13 cellular contexts compared by ENCODE assay signal in genomic region chr1:201536542-201536941, GRCh38. TPM values are rescaled to one million over a fixed set of nuclear protein-coding genes. Genes with fewer than 3 reads are reported as not detected.
DNase-seq lines count a peak whose midpoint lies in the region; ATAC-seq and TF ChIP-seq lines count a peak whose summit lies in the region.
"Had no signal": no experiment of that assay in that cellular context is flagged by ENCODE, and none has a peak within 500 bp of the region (broad histone marks: within the 10 kb centered on the region; RNA-seq: fewer than 3 reads in every experiment).

No MANE protein-coding gene starts in this region.

- H2AFZ ChIP-seq in PC-3 (ENCODE audit: low read length): no peak overlapping the region

- ATAC-seq in PC-3 (peak; percentile 39), GM21526 (IDR thresholded peaks at IDR 0.05; ENCODE audit: low FRiP score, unreplicated experiment) (no peak), GM19467 (IDR thresholded peaks at IDR 0.05; ENCODE audit: unreplicated experiment) (no peak), HG02571 (IDR thresholded peaks at IDR 0.05; ENCODE audit: unreplicated experiment) (no peak)
- ATAC-seq: T-cell had no signal

- no peak for TF ChIP-seq POLR2A in esophagus squamous epithelium (IDR thresholded peaks at IDR 0.05)

- H3K27ac ChIP-seq in PC-3 (ENCODE audit: low read length): no peak overlapping the region
- H3K27ac ChIP-seq in esophagus squamous epithelium: peak overlapping the region; percentile 58 to 96 (median 85)
- H3K27ac ChIP-seq: testis had no signal

- TF ChIP-seq CTCF in AG09309 (IDR thresholded peaks at IDR 0.05; ENCODE audit: control insufficient read depth, insufficient read depth, low read depth, low read length, missing control alignments) (no peak), PC-3 (conservative IDR thresholded peaks at IDR 0.05; ENCODE audit: low read depth, low read length) (no peak), esophagus squamous epithelium (IDR thresholded peaks at IDR 0.05) (no peak), osteocyte (IDR thresholded peaks at IDR 0.05) (no peak)

- H3K4me3 ChIP-seq in AG09309 (ENCODE audit: control insufficient read depth, low read depth, low read length) (peak overlapping the region; percentile 18), PC-3 (ENCODE audit: low read length) (peak overlapping the region; percentile 44; the same call in 1 of the 2 replicates), esophagus squamous epithelium (no peak overlapping the region)
- H3K4me3 ChIP-seq: testis had no signal

- no peak overlapping the region for H3K9ac ChIP-seq in PC-3 (ENCODE audit: low read length)

- POLR2A ChIA-PET in PC-3 (lab: Charles Lee; ENCODE audit: unreplicated experiment): no interaction called here

- peak overlapping the region; percentile 66 for H3K4me2 ChIP-seq in PC-3 (ENCODE audit: low read length)

- H3K36me3 ChIP-seq in PC-3 (ENCODE audit: low read depth, low read length) (no peaks in the 10 kb centered on the region), esophagus squamous epithelium (no peaks in the 10 kb centered on the region)

- intact Hi-C loops in PC-3 (cut with micrococcal nuclease) (no loop called here), esophagus squamous epithelium (cut with DNase I) (no loop called here)

- H4K20me1 ChIP-seq in PC-3 (ENCODE audit: low read length): no peaks in the 10 kb centered on the region

- peak; percentile 79 for DNase-seq in AG09309 (ENCODE audit: low read depth)
- DNase-seq in PC-3: peak; percentile 74
- DNase-seq in esophagus squamous epithelium (lab: John Stamatoyannopoulos, UW): no peak
- no peak for DNase-seq in osteocyte (ENCODE audit: extremely low spot score, unreplicated experiment)
- DNase-seq in stimulated activated CD4-positive, alpha-beta T cell treated with anti-CD3 and anti-CD28 coated beads, Interleukin-4, amount 100 ng/mL, for 24 hours: no peak
- DNase-seq: activated effector memory CD4-positive, alpha-beta T cell treated with Interleukin-2 at 50 U/mL for 16 hours; Caco-2; NCI-H1417; T-cell; testis had no signal

- H3K9me2 ChIP-seq in PC-3 (replicated peaks; ENCODE audit: low read length): no peaks in the 10 kb centered on the region

- no peaks in the 10 kb centered on the region for H3K9me3 ChIP-seq in PC-3 (ENCODE audit: low read length)
- no peaks in the 10 kb centered on the region for H3K9me3 ChIP-seq in esophagus squamous epithelium
- H3K9me3 ChIP-seq: Caco-2, testis had no signal

- 35 to 37% methylated on average over 4 of the region's 4 CpGs for WGBS in esophagus squamous epithelium, 2 donors

- peaks cover 63% of the 10 kb centered on the region for H3K4me1 Mint-ChIP-seq in osteocyte (ENCODE audit: unreplicated experiment)

- H3F3A ChIP-seq in PC-3 (ENCODE audit: low read length, unreplicated experiment): no peaks in the 10 kb centered on the region

- H3K4me1 ChIP-seq in PC-3 (ENCODE audit: insufficient read depth, low read length): peaks cover 31% of the 10 kb centered on the region
- H3K4me1 ChIP-seq in esophagus squamous epithelium: peaks cover 42 to 80% (median 62%) of the 10 kb centered on the region in 3 donors

- peak overlapping the region; percentile 44 for H3K4me3 Mint-ChIP-seq in osteocyte (ENCODE audit: unreplicated experiment)
- H3K4me3 Mint-ChIP-seq: T-cell had no signal

- CTCF ChIA-PET in PC-3 (lab: Charles Lee): no interaction called here

- H3K9me3 Mint-ChIP-seq in osteocyte (ENCODE audit: unreplicated experiment): no peaks in the 10 kb centered on the region
- H3K9me3 Mint-ChIP-seq: T-cell had no signal

- H3K27me3 Mint-ChIP-seq in osteocyte (ENCODE audit: unreplicated experiment): no peaks in the 10 kb centered on the region

- no TSS peak for BruUV-seq in PC-3 (replicated peaks; lab: Mats Ljungman, UMichigan)

- H3K36me3 Mint-ChIP-seq in osteocyte (ENCODE audit: unreplicated experiment): no peaks in the 10 kb centered on the region

- H3K27me3 ChIP-seq in PC-3 (ENCODE audit: low read length) (no peaks in the 10 kb centered on the region), esophagus squamous epithelium (peaks cover 0 to 51% (median 6%) of the 10 kb centered on the region in 4 donors)
- H3K27me3 ChIP-seq: testis had no signal

- H3K79me2 ChIP-seq in PC-3 (ENCODE audit: low read length): no peaks in the 10 kb centered on the region

- H3K27ac Mint-ChIP-seq in osteocyte (ENCODE audit: unreplicated experiment): peak overlapping the region; percentile 92
- H3K27ac Mint-ChIP-seq: T-cell had no signal

RNA-seq across cellular contexts. Expression of gene NAV1, which starts 2.4 kb away (rescaled TPM):
- total RNA-seq in PC-3 (2014; rRNA removed) (2.6 and 6.5 TPM in 2 replicates), esophagus squamous epithelium (10 to 100 TPM; 18.1 to 25.5 (median 21.0) TPM), osteocyte (286 and 288 TPM in 2 replicates)

RNA-seq across cellular contexts. Expression of gene CSRP1, which starts 29.6 kb away (rescaled TPM):
- total RNA-seq in PC-3 (2014; rRNA removed) (147 and 189 TPM in 2 replicates), esophagus squamous epithelium (1,000 to 10,000 TPM in 1 of 4 donors, 100 to 1,000 TPM in 3; 243 to 1,044 (median 363) TPM), osteocyte (0.56 and 1.6 TPM in 2 replicates)

Comparison
In these comparisons a context has a peak if more than half of its experiments do, and no peak if none do; other contexts are left out.
1. DNase-seq: peak in AG09309 (single experiment) and PC-3 (single experiment); none in esophagus squamous epithelium (single experiment), osteocyte (single experiment) and stimulated activated CD4-positive, alpha-beta T cell treated with anti-CD3 and anti-CD28 coated beads, Interleukin-4, amount 100 ng/mL, for 24 hours (single experiment).
2. H3K4me3 ChIP-seq: peak in AG09309 (single experiment) and PC-3 (single experiment); none in esophagus squamous epithelium (0 of 4).
3. RNA of gene NAV1, which starts 2.4 kb away (total RNA-seq): 286 to 288 TPM in osteocyte; 18.1 to 25.5 TPM in esophagus squamous epithelium and 2.6 to 6.5 TPM in PC-3; every median in the first group is over 10 times any median in the second.
4. RNA of gene CSRP1, which starts 29.6 kb away (total RNA-seq): 243 to 1,044 TPM in esophagus squamous epithelium and 147 to 189 TPM in PC-3; 0.56 to 1.6 TPM in osteocyte; every median in the first group is over 10 times any median in the second.